In the genomic region with DNA sequence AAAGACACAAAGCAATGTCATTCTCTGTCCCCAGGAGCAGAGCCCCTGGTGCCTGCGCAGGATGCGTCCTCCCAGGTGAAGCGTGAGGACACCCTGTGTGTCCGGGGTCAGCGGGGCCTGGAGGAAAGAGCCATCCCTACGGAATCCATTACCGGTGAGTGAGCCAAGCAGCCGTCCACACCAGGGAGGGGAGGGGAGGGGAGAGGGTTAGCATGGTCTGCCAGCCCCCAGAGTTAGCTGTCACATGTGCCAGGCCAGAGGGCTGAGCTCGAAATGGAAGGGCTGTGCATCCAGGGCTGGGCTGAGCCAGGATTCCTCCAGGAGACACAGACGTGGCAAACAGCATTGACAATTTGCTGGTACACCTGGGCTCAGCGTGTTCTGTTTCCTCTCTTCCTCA, we compare ENCODE assay signal across 23 cellular contexts. TPM values are rescaled to one million over a fixed set of nuclear protein-coding genes. Genes with fewer than 3 reads are reported as not detected.
DNase-seq lines count a peak whose midpoint lies in the region; ATAC-seq and TF ChIP-seq lines count a peak whose summit lies in the region.
"Had no signal": no experiment of that assay in that cellular context is flagged by ENCODE, and none has a peak within 500 bp of the region (broad histone marks: within the 10 kb centered on the region; RNA-seq: fewer than 3 reads in every experiment).

No MANE protein-coding gene starts in this region.

- no peak for DNase-seq in activated CD8-positive, alpha-beta T cell treated with anti-CD3 and anti-CD28 coated beads for 36 hours
- DNase-seq in activated CD8-positive, alpha-beta T cell treated with anti-CD3 and anti-CD28 coated beads, Interleukin-2, amount 10 ng/mL, durations not matched to agents 7 days and 5 days = no peak
- no peak for DNase-seq in Right ventricle myocardium inferior (ENCODE audit: missing footprints)
- no peak for DNase-seq in left cardiac atrium
- no peak for DNase-seq in activated CD4-positive, alpha-beta memory T cell treated with anti-CD3 and anti-CD28 coated beads for 36 hours
- DNase-seq in endothelial cell (ENCODE audit: low spot score) = no peak
- DNase-seq in foreskin keratinocyte = no peak
- DNase-seq: AML-193; C1 segment of cervical spinal cord; Calu3; CD8-positive, alpha-beta memory T cell; DMS153; GM23248; H9; HFFc6; Karpas-422; MV-4-11; NCI-H1105 treated with DMSO at 0.1 percent for 48 hours; NCI-H1694; NCI-H446; NCI-H526; Peyer's patch had no signal

- no peak for ATAC-seq in activated CD8-positive, alpha-beta T cell treated with anti-CD3 and anti-CD28 coated beads for 36 hours
- ATAC-seq in activated CD8-positive, alpha-beta T cell treated with anti-CD3 and anti-CD28 coated beads, Interleukin-2, amount 10 ng/mL, durations not matched to agents 7 days and 5 days = no peak
- ATAC-seq in Right ventricle myocardium inferior (peak; percentile 62), left cardiac atrium (no peak), foreskin keratinocyte (no peak)

- intact Hi-C loops in activated CD8-positive, alpha-beta T cell treated with anti-CD3 and anti-CD28 coated beads for 36 hours (cut with micrococcal nuclease) = no loop called here
- intact Hi-C loops in Right ventricle myocardium inferior (cut with DNase I) (no loop called here), left cardiac atrium (cut with DNase I) (no loop called here)
- intact Hi-C loops in activated CD4-positive, alpha-beta memory T cell treated with anti-CD3 and anti-CD28 coated beads for 36 hours (cut with micrococcal nuclease) = loop anchor here (1.0 kb wide), 1 partner anchor 8 kb away; no protein-coding TSS in a partner anchor

- no peaks in the 10 kb centered on the region for H3K27me3 ChIP-seq in foreskin keratinocyte
- H3K27me3 ChIP-seq: Peyer's patch had no signal

- H3K27me3 Mint-ChIP-seq in activated CD8-positive, alpha-beta T cell treated with anti-CD3 and anti-CD28 coated beads for 36 hours = no peaks in the 10 kb centered on the region
- H3K27me3 Mint-ChIP-seq in activated CD8-positive, alpha-beta T cell treated with anti-CD3 and anti-CD28 coated beads, Interleukin-2, amount 10 ng/mL, durations not matched to agents 7 days and 5 days (ENCODE audit: low read depth) = no peaks in the 10 kb centered on the region
- no peaks in the 10 kb centered on the region for H3K27me3 Mint-ChIP-seq in activated CD4-positive, alpha-beta memory T cell treated with anti-CD3 and anti-CD28 coated beads for 36 hours
- peaks cover 7% of the 10 kb centered on the region for H3K27me3 Mint-ChIP-seq in endothelial cell (ENCODE audit: unreplicated experiment)
- H3K27me3 Mint-ChIP-seq: CD8-positive, alpha-beta memory T cell; IgD-negative memory B cell had no signal

- POLR2A ChIA-PET in activated CD8-positive, alpha-beta T cell treated with anti-CD3 and anti-CD28 coated beads for 36 hours (lab: Charles Lee) = interaction anchor here (0.7 to 2.1 kb wide), 4 partner anchors 8 to 67 kb away, joined by 3 to 6 read pairs (median 4); no protein-coding TSS in a partner anchor
- POLR2A ChIA-PET in activated CD8-positive, alpha-beta T cell treated with anti-CD3 and anti-CD28 coated beads, Interleukin-2, amount 10 ng/mL, durations not matched to agents 7 days and 5 days (lab: Charles Lee) = interaction anchor here (1.1 kb wide), 1 partner anchor 15 kb away, joined by 3 read pairs; a partner anchor contains a TSS
- POLR2A ChIA-PET in activated CD4-positive, alpha-beta memory T cell treated with anti-CD3 and anti-CD28 coated beads for 36 hours (lab: Charles Lee) = interaction anchor here (0.8 to 2.6 kb wide), 15 partner anchors 8 to 221 kb away, joined by 3 to 17 read pairs (median 5); a partner anchor contains a TSS

- H3K4me3 Mint-ChIP-seq in activated CD8-positive, alpha-beta T cell treated with anti-CD3 and anti-CD28 coated beads for 36 hours = no peak overlapping the region
- no peak overlapping the region for H3K4me3 Mint-ChIP-seq in activated CD8-positive, alpha-beta T cell treated with anti-CD3 and anti-CD28 coated beads, Interleukin-2, amount 10 ng/mL, durations not matched to agents 7 days and 5 days
- H3K4me3 Mint-ChIP-seq in activated CD4-positive, alpha-beta memory T cell treated with anti-CD3 and anti-CD28 coated beads for 36 hours = peak overlapping the region; percentile 37
- peak overlapping the region; percentile 16 for H3K4me3 Mint-ChIP-seq in endothelial cell (ENCODE audit: unreplicated experiment)
- H3K4me3 Mint-ChIP-seq: CD8-positive, alpha-beta memory T cell; H9; HFFc6; IgD-negative memory B cell had no signal

- H3K36me3 Mint-ChIP-seq in activated CD8-positive, alpha-beta T cell treated with anti-CD3 and anti-CD28 coated beads for 36 hours (ENCODE audit: low read depth) = peaks cover 65% of the 10 kb centered on the region
- peaks cover 72% of the 10 kb centered on the region for H3K36me3 Mint-ChIP-seq in activated CD8-positive, alpha-beta T cell treated with anti-CD3 and anti-CD28 coated beads, Interleukin-2, amount 10 ng/mL, durations not matched to agents 7 days and 5 days (ENCODE audit: low read depth)
- H3K36me3 Mint-ChIP-seq in activated CD4-positive, alpha-beta memory T cell treated with anti-CD3 and anti-CD28 coated beads for 36 hours = peaks cover 75% of the 10 kb centered on the region
- H3K36me3 Mint-ChIP-seq in endothelial cell (ENCODE audit: low read depth, unreplicated experiment) = peaks cover 64% of the 10 kb centered on the region

- no peaks in the 10 kb centered on the region for H3K9me3 Mint-ChIP-seq in activated CD8-positive, alpha-beta T cell treated with anti-CD3 and anti-CD28 coated beads for 36 hours
- H3K9me3 Mint-ChIP-seq in activated CD8-positive, alpha-beta T cell treated with anti-CD3 and anti-CD28 coated beads, Interleukin-2, amount 10 ng/mL, durations not matched to agents 7 days and 5 days (ENCODE audit: insufficient read depth) = no peaks in the 10 kb centered on the region
- no peaks in the 10 kb centered on the region for H3K9me3 Mint-ChIP-seq in activated CD4-positive, alpha-beta memory T cell treated with anti-CD3 and anti-CD28 coated beads for 36 hours
- no peaks in the 10 kb centered on the region for H3K9me3 Mint-ChIP-seq in endothelial cell (ENCODE audit: unreplicated experiment)
- H3K9me3 Mint-ChIP-seq: CD8-positive, alpha-beta memory T cell; H9; HFFc6; IgD-negative memory B cell had no signal

- no peaks in the 10 kb centered on the region for H3K4me1 ChIP-seq in foreskin keratinocyte
- H3K4me1 ChIP-seq: Peyer's patch had no signal

- peaks cover 18% of the 10 kb centered on the region for H3K4me1 Mint-ChIP-seq in activated CD8-positive, alpha-beta T cell treated with anti-CD3 and anti-CD28 coated beads for 36 hours (ENCODE audit: low read depth)
- H3K4me1 Mint-ChIP-seq in activated CD8-positive, alpha-beta T cell treated with anti-CD3 and anti-CD28 coated beads, Interleukin-2, amount 10 ng/mL, durations not matched to agents 7 days and 5 days (ENCODE audit: low read depth) = peaks cover 13% of the 10 kb centered on the region
- H3K4me1 Mint-ChIP-seq in activated CD4-positive, alpha-beta memory T cell treated with anti-CD3 and anti-CD28 coated beads for 36 hours (ENCODE audit: low read depth) = peaks cover 40% of the 10 kb centered on the region
- peaks cover 5% of the 10 kb centered on the region for H3K4me1 Mint-ChIP-seq in endothelial cell (ENCODE audit: unreplicated experiment)
- H3K4me1 Mint-ChIP-seq: IgD-negative memory B cell had no signal

- H3K27ac Mint-ChIP-seq in activated CD8-positive, alpha-beta T cell treated with anti-CD3 and anti-CD28 coated beads for 36 hours = peak overlapping the region; percentile 91
- H3K27ac Mint-ChIP-seq in activated CD8-positive, alpha-beta T cell treated with anti-CD3 and anti-CD28 coated beads, Interleukin-2, amount 10 ng/mL, durations not matched to agents 7 days and 5 days = no peak overlapping the region
- H3K27ac Mint-ChIP-seq in activated CD4-positive, alpha-beta memory T cell treated with anti-CD3 and anti-CD28 coated beads for 36 hours = peak overlapping the region; percentile 98
- H3K27ac Mint-ChIP-seq in endothelial cell (ENCODE audit: unreplicated experiment) = no peak overlapping the region
- H3K27ac Mint-ChIP-seq: IgD-negative memory B cell had no signal

- CTCF ChIA-PET in activated CD8-positive, alpha-beta T cell treated with anti-CD3 and anti-CD28 coated beads for 36 hours (lab: Charles Lee) = interaction anchor here (0.6 to 1.4 kb wide), 7 partner anchors 8 to 74 kb away, joined by 3 to 6 read pairs (median 4); a partner anchor contains a TSS
- CTCF ChIA-PET in activated CD8-positive, alpha-beta T cell treated with anti-CD3 and anti-CD28 coated beads, Interleukin-2, amount 10 ng/mL, durations not matched to agents 7 days and 5 days (lab: Charles Lee) = interaction anchor here (0.8 to 1.2 kb wide), 2 partner anchors 20 to 21 kb away, joined by 3 read pairs; no protein-coding TSS in a partner anchor
- CTCF ChIA-PET in activated CD4-positive, alpha-beta memory T cell treated with anti-CD3 and anti-CD28 coated beads for 36 hours (lab: Charles Lee) = interaction anchor here (0.6 to 2.0 kb wide), 15 partner anchors 8 to 212 kb away, joined by 3 to 16 read pairs (median 6); a partner anchor contains a TSS

- no peak for TF ChIP-seq CTCF in activated CD8-positive, alpha-beta T cell treated with anti-CD3 and anti-CD28 coated beads for 36 hours (IDR thresholded peaks at IDR 0.05)
- TF ChIP-seq CTCF in endothelial cell (IDR thresholded peaks at IDR 0.05; ENCODE audit: unreplicated experiment) (no peak), foreskin keratinocyte (conservative IDR thresholded peaks at IDR 0.05) (no peak)

- H3K27ac ChIP-seq in foreskin keratinocyte = no peak overlapping the region
- H3K27ac ChIP-seq: GM23248, Peyer's patch had no signal

RNA-seq across cellular contexts. Expression of a gene that starts 15.2 kb away (rescaled TPM):
- 10 to 100 TPM; 29.3 to 29.7 TPM for total RNA-seq in activated CD8-positive, alpha-beta T cell treated with anti-CD3 and anti-CD28 coated beads for 36 hours
- total RNA-seq in activated CD8-positive, alpha-beta T cell treated with anti-CD3 and anti-CD28 coated beads, Interleukin-2, amount 10 ng/mL, durations not matched to agents 7 days and 5 days = 10 to 100 TPM; 28.4 to 30.6 TPM
- total RNA-seq in Right ventricle myocardium inferior (13.2 TPM), left cardiac atrium (10 to 100 TPM; 11.5 to 13.3 TPM), endothelial cell (ENCODE audit: unreplicated experiment) (40.0 TPM), foreskin keratinocyte (25.4 and 30.7 TPM in 2 replicates)
- total RNA-seq in activated CD4-positive, alpha-beta memory T cell treated with anti-CD3 and anti-CD28 coated beads for 36 hours = 10 to 100 TPM; 61.7 to 61.9 TPM
- polyA plus RNA-seq in foreskin keratinocyte = 19.2 and 20.9 TPM in 2 replicates

RNA-seq across cellular contexts. Expression of a gene that starts 28.9 kb away (rescaled TPM):
- total RNA-seq in activated CD8-positive, alpha-beta T cell treated with anti-CD3 and anti-CD28 coated beads for 36 hours = 10 to 100 TPM; 10.5 to 13.4 TPM
- total RNA-seq in activated CD8-positive, alpha-beta T cell treated with anti-CD3 and anti-CD28 coated beads, Interleukin-2, amount 10 ng/mL, durations not matched to agents 7 days and 5 days = 10 to 100 TPM; 10.8 to 12.9 TPM
- total RNA-seq in Right ventricle myocardium inferior (4.8 TPM), left cardiac atrium (1 to 10 TPM; 4.9 to 6.0 TPM), endothelial cell (ENCODE audit: unreplicated experiment) (12.8 TPM), foreskin keratinocyte (7.2 and 7.5 TPM in 2 replicates)
- total RNA-seq in activated CD4-positive, alpha-beta memory T cell treated with anti-CD3 and anti-CD28 coated beads for 36 hours = 10 to 100 TPM; 21.5 to 21.9 TPM
- 6.1 and 6.5 TPM in 2 replicates for polyA plus RNA-seq in foreskin keratinocyte

RNA-seq across cellular contexts. Expression of a gene that starts 51.4 kb away (rescaled TPM):
- total RNA-seq in activated CD8-positive, alpha-beta T cell treated with anti-CD3 and anti-CD28 coated beads for 36 hours = 10 to 100 TPM; 13.2 to 13.4 TPM
- total RNA-seq in activated CD8-positive, alpha-beta T cell treated with anti-CD3 and anti-CD28 coated beads, Interleukin-2, amount 10 ng/mL, durations not matched to agents 7 days and 5 days = 10 to 100 TPM; 12.7 to 12.9 TPM
- 4.3 TPM for total RNA-seq in Right ventricle myocardium inferior
- total RNA-seq in left cardiac atrium = 1 to 10 TPM; 5.8 to 8.6 TPM
- 10 to 100 TPM; 15.5 to 17.1 TPM for total RNA-seq in activated CD4-positive, alpha-beta memory T cell treated with anti-CD3 and anti-CD28 coated beads for 36 hours
- total RNA-seq in endothelial cell (ENCODE audit: unreplicated experiment) = 15.3 TPM
- total RNA-seq in foreskin keratinocyte = 7.4 and 7.5 TPM in 2 replicates
- 3.6 and 4.0 TPM in 2 replicates for polyA plus RNA-seq in foreskin keratinocyte

Comparison
In these comparisons a context has a peak if more than half of its experiments do, and no peak if none do; other contexts are left out.
1. H3K27ac Mint-ChIP-seq: peak in activated CD8-positive, alpha-beta T cell treated with anti-CD3 and anti-CD28 coated beads for 36 hours (single experiment) and activated CD4-positive, alpha-beta memory T cell treated with anti-CD3 and anti-CD28 coated beads for 36 hours (single experiment); none in activated CD8-positive, alpha-beta T cell treated with anti-CD3 and anti-CD28 coated beads, Interleukin-2, amount 10 ng/mL, durations not matched to agents 7 days and 5 days (single experiment) and endothelial cell (single experiment).
2. H3K4me3 Mint-ChIP-seq: peak in activated CD4-positive, alpha-beta memory T cell treated with anti-CD3 and anti-CD28 coated beads for 36 hours (single experiment) and endothelial cell (single experiment); none in activated CD8-positive, alpha-beta T cell treated with anti-CD3 and anti-CD28 coated beads for 36 hours (single experiment) and activated CD8-positive, alpha-beta T cell treated with anti-CD3 and anti-CD28 coated beads, Interleukin-2, amount 10 ng/mL, durations not matched to agents 7 days and 5 days (single experiment).